In genomic region chr22:20448630-20449029, GRCh38 we compare ENCODE assay signal across 2 cellular contexts.
A peak's percentile ranks its signal among the peaks of the same experiment; 100 is the strongest.
TF ChIP-seq lines count a peak whose summit lies in the region.

No MANE protein-coding gene starts in this region.

TF ChIP-seq in IMR-90, 13 proteins besides CTCF, POLR2A, EP300 and RAD21:
- TF ChIP-seq FOS (IDR thresholded peaks at IDR 0.05; ENCODE audit: low read depth, low read length), result no peak
- TF ChIP-seq RCOR1 (IDR thresholded peaks at IDR 0.05; ENCODE audit: insufficient replicate concordance, low read length), result no peak
- TF ChIP-seq MXI1 (IDR thresholded peaks at IDR 0.05; ENCODE audit: borderline replicate concordance, low read depth, low read length), result no peak
- TF ChIP-seq CEBPB (IDR thresholded peaks at IDR 0.05; ENCODE audit: low read depth, low read length), result no peak
- TF ChIP-seq BHLHE40 (IDR thresholded peaks at IDR 0.05; ENCODE audit: low read depth, low read length), result no peak
- no peak for TF ChIP-seq SMC3 (IDR thresholded peaks at IDR 0.05; ENCODE audit: low read depth, low read length)
- TF ChIP-seq NFE2L2 (IDR thresholded peaks at IDR 0.05; ENCODE audit: low read depth, low read length), result no peak
- no peak for TF ChIP-seq MAFK (IDR thresholded peaks at IDR 0.05; ENCODE audit: low read depth, low read length)
- no peak for TF ChIP-seq MAZ (IDR thresholded peaks at IDR 0.05; ENCODE audit: borderline replicate concordance, low read depth, low read length)
- TF ChIP-seq USF2 (IDR thresholded peaks at IDR 0.05; ENCODE audit: low read depth, low read length), result no peak
- TF ChIP-seq CHD1 (IDR thresholded peaks at IDR 0.05; ENCODE audit: low read depth, low read length), result no peak

TF ChIP-seq in K562, 482 proteins besides CTCF, POLR2A, EP300 and RAD21:
- TF ChIP-seq CEBPG (CRISPR knock-in tag; IDR thresholded peaks at IDR 0.05) (no peak), CEBPG (tag; conservative IDR thresholded peaks at IDR 0.05 in 1 of 2, IDR thresholded peaks at IDR 0.05 in 1 of 2) (no peak), CBX3 (IDR thresholded peaks at IDR 0.05; ENCODE audit: borderline replicate concordance in 1 of 2, low read length in 2 of 2) (0 out of 3 replicates have a peak, but pooled peaks of 1 of the 2 experiments have one; percentile 21), GATAD2B (IDR thresholded peaks at IDR 0.05; ENCODE audit: borderline replicate concordance) (no peak), BDP1 (IDR thresholded peaks at IDR 0.05; ENCODE audit: insufficient read depth, insufficient read length) (no peak), E2F1 (CRISPR knock-in tag; IDR thresholded peaks at IDR 0.05) (no peak), ZKSCAN8 (CRISPR knock-in tag; IDR thresholded peaks at IDR 0.05) (no peak), TSC22D4 (tag; IDR thresholded peaks at IDR 0.05) (0 out of 2 replicates have a peak, but pooled peaks have one; percentile 9), DLX4 (CRISPR knock-in tag; IDR thresholded peaks at IDR 0.05) (no peak), SOX6 (IDR thresholded peaks at IDR 0.05) (no peak), HMG20B (CRISPR knock-in tag; IDR thresholded peaks at IDR 0.05) (no peak), NR2C1 (IDR thresholded peaks at IDR 0.05) (no peak), NR2C1 (tag; IDR thresholded peaks at IDR 0.05) (no peak), ZNF133 (CRISPR knock-in tag; IDR thresholded peaks at IDR 0.05) (no peak), CHCHD3 (CRISPR knock-in tag; IDR thresholded peaks at IDR 0.05) (peak; percentile 86)
